23 cellular contexts compared by ENCODE assay signal in the genomic region with DNA sequence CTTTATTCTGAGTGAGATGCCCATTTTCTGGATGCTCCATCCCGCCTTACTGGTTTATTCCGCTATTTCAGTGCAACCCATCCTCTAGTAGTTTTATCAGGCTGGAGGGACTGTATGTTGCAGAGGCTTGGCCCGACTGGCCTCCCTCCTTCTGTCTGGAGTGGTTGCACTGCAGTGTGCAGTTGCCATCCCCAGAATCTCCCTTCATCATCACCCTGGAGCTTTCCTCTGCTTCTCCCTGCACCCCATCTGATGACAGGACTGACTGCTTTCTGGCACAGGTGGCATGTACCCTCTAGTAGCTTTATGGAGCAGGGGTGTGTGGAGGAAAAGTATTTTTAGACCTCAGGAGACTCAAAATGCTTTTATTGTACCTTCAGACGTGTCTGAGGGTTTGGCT. TPM values are rescaled to one million over a fixed set of nuclear protein-coding genes. Genes with fewer than 3 reads are reported as not detected.
DNase-seq lines count a peak whose midpoint lies in the region; ATAC-seq and TF ChIP-seq lines count a peak whose summit lies in the region.
"Had no signal": no experiment of that assay in that cellular context is flagged by ENCODE, and none has a peak within 500 bp of the region (broad histone marks: within the 10 kb centered on the region; RNA-seq: fewer than 3 reads in every experiment).

No MANE protein-coding gene starts in this region.

- H3K36me3 ChIP-seq in SJSA1 (peaks cover 43% of the 10 kb centered on the region), WERI-Rb-1 (peaks cover 33% of the 10 kb centered on the region)

- no peak overlapping the region for H3K4me3 Mint-ChIP-seq in activated naive CD4-positive, alpha-beta T cell treated with anti-CD3 and anti-CD28 coated beads, Interleukin-2, amount 50 U/mL, for 24 hours
- H3K4me3 Mint-ChIP-seq in WTC11, result no peak overlapping the region
- H3K4me3 Mint-ChIP-seq: CD14-positive monocyte; CD4-positive, alpha-beta T cell; CD8-positive, alpha-beta memory T cell had no signal

- no peaks in the 10 kb centered on the region for H3K27me3 Mint-ChIP-seq in activated naive CD4-positive, alpha-beta T cell treated with anti-CD3 and anti-CD28 coated beads, Interleukin-2, amount 50 U/mL, for 24 hours
- no peaks in the 10 kb centered on the region for H3K27me3 Mint-ChIP-seq in WTC11 (ENCODE audit: low read depth)
- H3K27me3 Mint-ChIP-seq: CD4-positive, alpha-beta T cell; CD8-positive, alpha-beta memory T cell had no signal

- H3K9me3 ChIP-seq in SJSA1 (replicated peaks), result no peaks in the 10 kb centered on the region
- no peaks in the 10 kb centered on the region for H3K9me3 ChIP-seq in WERI-Rb-1 (ENCODE audit: severe bottlenecking)
- H3K9me3 ChIP-seq: A549; BE2C; BLaER1 treated with 17β-estradiol and CSF1 and Interleukin-3, amounts not matched to agents 10 nM and 100 nM had no signal

- no peaks in the 10 kb centered on the region for H3K9me3 Mint-ChIP-seq in activated naive CD4-positive, alpha-beta T cell treated with anti-CD3 and anti-CD28 coated beads, Interleukin-2, amount 50 U/mL, for 24 hours
- no peaks in the 10 kb centered on the region for H3K9me3 Mint-ChIP-seq in WTC11
- H3K9me3 Mint-ChIP-seq: CD14-positive monocyte; CD4-positive, alpha-beta T cell; CD8-positive, alpha-beta memory T cell had no signal

- CTCF ChIA-PET in WTC11 (lab: Charles Lee), result no interaction called here

- H3K27ac Mint-ChIP-seq in activated naive CD4-positive, alpha-beta T cell treated with anti-CD3 and anti-CD28 coated beads, Interleukin-2, amount 50 U/mL, for 24 hours, result peak overlapping the region; percentile 5
- H3K27ac Mint-ChIP-seq in WTC11, result 0 out of 2 replicates have a peak overlapping the region, but pooled peaks have one; percentile 57
- H3K27ac Mint-ChIP-seq: CD4-positive, alpha-beta T cell had no signal

- H3K36me3 Mint-ChIP-seq in activated naive CD4-positive, alpha-beta T cell treated with anti-CD3 and anti-CD28 coated beads, Interleukin-2, amount 50 U/mL, for 24 hours, result peaks cover 12% of the 10 kb centered on the region
- H3K36me3 Mint-ChIP-seq in WTC11, result peaks cover 26% of the 10 kb centered on the region

- no peak for DNase-seq in activated naive CD4-positive, alpha-beta T cell treated with Interleukin-2 at 50 U/mL for 16 hours
- no peak for DNase-seq in SJSA1 (ENCODE audit: low read depth in 1 of 2, low spot score in 2 of 2)
- DNase-seq in WTC11 (ENCODE audit: low spot score), result no peak
- DNase-seq in GM19238 (ENCODE audit: insufficient read length, low spot score), result no peak
- no peak for DNase-seq in WERI-Rb-1
- DNase-seq: 8988T; ACHN; AML-193; BE2C; CD4-positive, alpha-beta T cell; CD8-positive, alpha-beta memory T cell; DMS 273 treated with DMSO at 0.1 percent for 48 hours; DMS79; EL; GDM1; GM23248; H7; HCEC 1CT had no signal

- H3K4me1 ChIP-seq in SJSA1 (replicated peaks), result peaks cover 95% of the 10 kb centered on the region
- H3K4me1 ChIP-seq: BE2C had no signal

- ATAC-seq in WTC11, result no peak
- ATAC-seq: A549, GM12878 had no signal

- H3K4me3 ChIP-seq in SJSA1 (no peak overlapping the region), WERI-Rb-1 (ENCODE audit: low read depth, low read length) (no peak overlapping the region)
- H3K4me3 ChIP-seq: A549; BLaER1 treated with 17β-estradiol and CSF1 and Interleukin-3, amounts not matched to agents 10 nM and 100 nM; GM12878; GM23248 had no signal

- H3K4me1 Mint-ChIP-seq in activated naive CD4-positive, alpha-beta T cell treated with anti-CD3 and anti-CD28 coated beads, Interleukin-2, amount 50 U/mL, for 24 hours, result peaks cover 26% of the 10 kb centered on the region
- H3K4me1 Mint-ChIP-seq in WTC11, result peaks cover 16% of the 10 kb centered on the region

- H3K27me3 ChIP-seq in SJSA1 (replicated peaks) (no peaks in the 10 kb centered on the region), WERI-Rb-1 (ENCODE audit: insufficient read depth, low read depth, severe bottlenecking) (no peaks in the 10 kb centered on the region)
- H3K27me3 ChIP-seq: BE2C; BLaER1 treated with 17β-estradiol and CSF1 and Interleukin-3, amounts not matched to agents 10 nM and 100 nM had no signal

- POLR2A ChIA-PET in WTC11 (lab: Charles Lee), result no interaction called here

- no peak for TF ChIP-seq CTCF in WTC11 (IDR thresholded peaks at IDR 0.05)
- TF ChIP-seq CTCF in WERI-Rb-1 (IDR thresholded peaks at IDR 0.05; ENCODE audit: low read depth, low read length), result no peak

- peak overlapping the region; percentile 4; the same call in 1 of the 2 replicates for H3K27ac ChIP-seq in SJSA1
- no peak overlapping the region for H3K27ac ChIP-seq in WERI-Rb-1
- H3K27ac ChIP-seq: A549; BLaER1 treated with 17β-estradiol and CSF1 and Interleukin-3, amounts not matched to agents 10 nM and 100 nM; GM23248 had no signal

TF ChIP-seq in WTC11, 78 proteins besides CTCF, POLR2A, EP300 and RAD21 (continues in another document):
- TF ChIP-seq NR2C2 (CRISPR knock-in tag; IDR thresholded peaks at IDR 0.05) (no peak), SMAD4 (CRISPR knock-in tag; IDR thresholded peaks at IDR 0.05) (no peak), JUN (CRISPR knock-in tag; IDR thresholded peaks at IDR 0.05) (no peak)
- TF ChIP-seq, protein P1, sequence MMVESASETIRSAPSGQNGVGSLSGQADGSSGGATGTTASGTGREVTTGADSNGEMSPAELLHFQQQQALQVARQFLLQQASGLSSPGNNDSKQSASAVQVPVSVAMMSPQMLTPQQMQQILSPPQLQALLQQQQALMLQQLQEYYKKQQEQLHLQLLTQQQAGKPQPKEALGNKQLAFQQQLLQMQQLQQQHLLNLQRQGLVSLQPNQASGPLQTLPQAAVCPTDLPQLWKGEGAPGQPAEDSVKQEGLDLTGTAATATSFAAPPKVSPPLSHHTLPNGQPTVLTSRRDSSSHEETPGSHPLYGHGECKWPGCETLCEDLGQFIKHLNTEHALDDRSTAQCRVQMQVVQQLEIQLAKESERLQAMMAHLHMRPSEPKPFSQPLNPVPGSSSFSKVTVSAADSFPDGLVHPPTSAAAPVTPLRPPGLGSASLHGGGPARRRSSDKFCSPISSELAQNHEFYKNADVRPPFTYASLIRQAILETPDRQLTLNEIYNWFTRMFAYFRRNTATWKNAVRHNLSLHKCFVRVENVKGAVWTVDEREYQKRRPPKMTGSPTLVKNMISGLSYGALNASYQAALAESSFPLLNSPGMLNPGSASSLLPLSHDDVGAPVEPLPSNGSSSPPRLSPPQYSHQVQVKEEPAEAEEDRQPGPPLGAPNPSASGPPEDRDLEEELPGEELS (CRISPR knock-in tag; IDR thresholded peaks at IDR 0.05), result no peak
- TF ChIP-seq, protein P2, sequence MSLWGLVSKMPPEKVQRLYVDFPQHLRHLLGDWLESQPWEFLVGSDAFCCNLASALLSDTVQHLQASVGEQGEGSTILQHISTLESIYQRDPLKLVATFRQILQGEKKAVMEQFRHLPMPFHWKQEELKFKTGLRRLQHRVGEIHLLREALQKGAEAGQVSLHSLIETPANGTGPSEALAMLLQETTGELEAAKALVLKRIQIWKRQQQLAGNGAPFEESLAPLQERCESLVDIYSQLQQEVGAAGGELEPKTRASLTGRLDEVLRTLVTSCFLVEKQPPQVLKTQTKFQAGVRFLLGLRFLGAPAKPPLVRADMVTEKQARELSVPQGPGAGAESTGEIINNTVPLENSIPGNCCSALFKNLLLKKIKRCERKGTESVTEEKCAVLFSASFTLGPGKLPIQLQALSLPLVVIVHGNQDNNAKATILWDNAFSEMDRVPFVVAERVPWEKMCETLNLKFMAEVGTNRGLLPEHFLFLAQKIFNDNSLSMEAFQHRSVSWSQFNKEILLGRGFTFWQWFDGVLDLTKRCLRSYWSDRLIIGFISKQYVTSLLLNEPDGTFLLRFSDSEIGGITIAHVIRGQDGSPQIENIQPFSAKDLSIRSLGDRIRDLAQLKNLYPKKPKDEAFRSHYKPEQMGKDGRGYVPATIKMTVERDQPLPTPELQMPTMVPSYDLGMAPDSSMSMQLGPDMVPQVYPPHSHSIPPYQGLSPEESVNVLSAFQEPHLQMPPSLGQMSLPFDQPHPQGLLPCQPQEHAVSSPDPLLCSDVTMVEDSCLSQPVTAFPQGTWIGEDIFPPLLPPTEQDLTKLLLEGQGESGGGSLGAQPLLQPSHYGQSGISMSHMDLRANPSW (CRISPR knock-in tag; conservative IDR thresholded peaks at IDR 0.05; ENCODE audit: low read depth), result no peak
- TF ChIP-seq, protein P3, sequence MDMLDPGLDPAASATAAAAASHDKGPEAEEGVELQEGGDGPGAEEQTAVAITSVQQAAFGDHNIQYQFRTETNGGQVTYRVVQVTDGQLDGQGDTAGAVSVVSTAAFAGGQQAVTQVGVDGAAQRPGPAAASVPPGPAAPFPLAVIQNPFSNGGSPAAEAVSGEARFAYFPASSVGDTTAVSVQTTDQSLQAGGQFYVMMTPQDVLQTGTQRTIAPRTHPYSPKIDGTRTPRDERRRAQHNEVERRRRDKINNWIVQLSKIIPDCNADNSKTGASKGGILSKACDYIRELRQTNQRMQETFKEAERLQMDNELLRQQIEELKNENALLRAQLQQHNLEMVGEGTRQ (CRISPR knock-in tag; IDR thresholded peaks at IDR 0.05), result no peak
- TF ChIP-seq, protein P4, sequence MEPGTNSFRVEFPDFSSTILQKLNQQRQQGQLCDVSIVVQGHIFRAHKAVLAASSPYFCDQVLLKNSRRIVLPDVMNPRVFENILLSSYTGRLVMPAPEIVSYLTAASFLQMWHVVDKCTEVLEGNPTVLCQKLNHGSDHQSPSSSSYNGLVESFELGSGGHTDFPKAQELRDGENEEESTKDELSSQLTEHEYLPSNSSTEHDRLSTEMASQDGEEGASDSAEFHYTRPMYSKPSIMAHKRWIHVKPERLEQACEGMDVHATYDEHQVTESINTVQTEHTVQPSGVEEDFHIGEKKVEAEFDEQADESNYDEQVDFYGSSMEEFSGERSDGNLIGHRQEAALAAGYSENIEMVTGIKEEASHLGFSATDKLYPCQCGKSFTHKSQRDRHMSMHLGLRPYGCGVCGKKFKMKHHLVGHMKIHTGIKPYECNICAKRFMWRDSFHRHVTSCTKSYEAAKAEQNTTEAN (CRISPR knock-in tag; IDR thresholded peaks at IDR 0.05), result no peak

RNA-seq across cellular contexts. Expression of a gene that starts 21.1 kb away (rescaled TPM):
- 122 and 130 TPM in 2 replicates for total RNA-seq in SJSA1 (2014; rRNA removed; shearing (Covaris generic))
- 33.8 to 36.3 TPM (median 36.2 TPM) in 3 replicates for total RNA-seq in WTC11 (2021)

RNA-seq across cellular contexts. Expression of a gene that starts 35.5 kb away (rescaled TPM):
- total RNA-seq in SJSA1 (2014; rRNA removed; shearing (Covaris generic)), result 0.26 TPM in 1 of 2 replicates, not detected in the other
- 0.05 to 0.13 TPM (median 0.11 TPM) in 3 replicates for total RNA-seq in WTC11 (2021)

RNA-seq across cellular contexts. Expression of a gene that starts 55.4 kb away (rescaled TPM):
- 22.6 and 28.0 TPM in 2 replicates for total RNA-seq in SJSA1 (2014; rRNA removed; shearing (Covaris generic))
- 14.8 to 21.1 TPM (median 16.9 TPM) in 3 replicates for total RNA-seq in WTC11 (2021)
